8 cellular contexts compared by ENCODE assay signal in genomic region chr7:122219253-122219865, GRCh38.
DNase-seq lines count a peak whose midpoint lies in the region; ATAC-seq and TF ChIP-seq lines count a peak whose summit lies in the region.

No MANE protein-coding gene starts in this region.

- DNase-seq in SIG-M5 treated with dmso at 0.1 percent for 504 hours (lab: John Stamatoyannopoulos, UW; ENCODE audit: unreplicated experiment) (peak; percentile 3), SIG-M5 (lab: John Stamatoyannopoulos, UW) (no peak), NCI-H1092 treated with DMSO at 0.1 percent for 48 hours (lab: John Stamatoyannopoulos, UW) (peak; percentile 26), cerebellum (ENCODE audit: low spot score) (peak; percentile 22), neural progenitor cell (ENCODE audit: low spot score) (peak; percentile 25)
- DNase-seq in activated CD4-positive, alpha-beta T cell treated with anti-CD3 and anti-CD28 coated beads, Interleukin-2, amount 50 U/mL, for 4 hours = no peak
- no peak for DNase-seq in CD8-positive, alpha-beta T cell
- no peak for DNase-seq in T-helper 2 cell treated with Interferon-gamma antibody and Interleukin-4, amounts not matched to agents 5 μg/mL and 100 μg/mL, for 36 hours (ENCODE audit: low spot score)

- no peaks in the 10 kb centered on the region for H4K20me1 ChIP-seq in neural progenitor cell (ENCODE audit: low read depth)

- CTCF ChIA-PET in CD8-positive, alpha-beta T cell (lab: Charles Lee) = no interaction called here

- no peak overlapping the region for H3K9ac ChIP-seq in neural progenitor cell

- no peaks in the 10 kb centered on the region for H3K27me3 Mint-ChIP-seq in neural progenitor cell (ENCODE audit: insufficient read depth, low read depth)
- no peaks in the 10 kb centered on the region for H3K27me3 Mint-ChIP-seq in CD8-positive, alpha-beta T cell (ENCODE audit: low read depth)
- no peaks in the 10 kb centered on the region for H3K27me3 Mint-ChIP-seq in T-helper 2 cell treated with Interferon-gamma antibody and Interleukin-4, amounts not matched to agents 5 μg/mL and 100 μg/mL, for 36 hours (ENCODE audit: low read depth)

- no peak overlapping the region for H3K4me2 ChIP-seq in neural progenitor cell

- no peak for ATAC-seq in CD8-positive, alpha-beta T cell

- no peaks in the 10 kb centered on the region for H3K27me3 ChIP-seq in neural progenitor cell
- no peaks in the 10 kb centered on the region for H3K27me3 ChIP-seq in CD8-positive, alpha-beta T cell (ENCODE audit: insufficient read depth, low read length)

- intact Hi-C loops in CD8-positive, alpha-beta T cell (cut with DNase I, micrococcal nuclease) = no loop called here

- no peak overlapping the region for H3K4me3 Mint-ChIP-seq in neural progenitor cell
- no peak overlapping the region for H3K4me3 Mint-ChIP-seq in CD8-positive, alpha-beta T cell
- no peak overlapping the region for H3K4me3 Mint-ChIP-seq in T-helper 2 cell treated with Interferon-gamma antibody and Interleukin-4, amounts not matched to agents 5 μg/mL and 100 μg/mL, for 36 hours

- no peaks in the 10 kb centered on the region for H3K36me3 ChIP-seq in neural progenitor cell
- no peaks in the 10 kb centered on the region for H3K36me3 ChIP-seq in CD8-positive, alpha-beta T cell (ENCODE audit: insufficient read depth, low read length)

- no peak overlapping the region for H3K4me3 ChIP-seq in neural progenitor cell
- no peak overlapping the region for H3K4me3 ChIP-seq in CD8-positive, alpha-beta T cell (ENCODE audit: low read depth, low read length)

- H3K4me1 ChIP-seq in neural progenitor cell = no peaks in the 10 kb centered on the region
- no peaks in the 10 kb centered on the region for H3K4me1 ChIP-seq in CD8-positive, alpha-beta T cell (ENCODE audit: insufficient read depth, low read length)

- no peaks in the 10 kb centered on the region for H3K4me1 Mint-ChIP-seq in neural progenitor cell
- H3K4me1 Mint-ChIP-seq in CD8-positive, alpha-beta T cell (ENCODE audit: low read depth) = no peaks in the 10 kb centered on the region
- no peaks in the 10 kb centered on the region for H3K4me1 Mint-ChIP-seq in T-helper 2 cell treated with Interferon-gamma antibody and Interleukin-4, amounts not matched to agents 5 μg/mL and 100 μg/mL, for 36 hours (ENCODE audit: low read depth)

- no peak overlapping the region for H3K27ac ChIP-seq in neural progenitor cell
- no peak overlapping the region for H3K27ac ChIP-seq in CD8-positive, alpha-beta T cell (ENCODE audit: low read depth, low read length)

- no peaks in the 10 kb centered on the region for H3K9me3 Mint-ChIP-seq in neural progenitor cell
- peaks cover 1% of the 10 kb centered on the region for H3K9me3 Mint-ChIP-seq in CD8-positive, alpha-beta T cell
- no peaks in the 10 kb centered on the region for H3K9me3 Mint-ChIP-seq in T-helper 2 cell treated with Interferon-gamma antibody and Interleukin-4, amounts not matched to agents 5 μg/mL and 100 μg/mL, for 36 hours

- TF ChIP-seq CTCF in neural progenitor cell (IDR thresholded peaks at IDR 0.05) = peak; percentile 92
- no peak for TF ChIP-seq CTCF in CD8-positive, alpha-beta T cell (IDR thresholded peaks at IDR 0.05)

- H3F3A ChIP-seq in neural progenitor cell (ENCODE audit: low read depth) = peaks cover 3% of the 10 kb centered on the region

- no peak overlapping the region for H2AFZ ChIP-seq in neural progenitor cell (replicated peaks)

- H3K36me3 Mint-ChIP-seq in neural progenitor cell = no peaks in the 10 kb centered on the region
- no peaks in the 10 kb centered on the region for H3K36me3 Mint-ChIP-seq in CD8-positive, alpha-beta T cell
- no peaks in the 10 kb centered on the region for H3K36me3 Mint-ChIP-seq in T-helper 2 cell treated with Interferon-gamma antibody and Interleukin-4, amounts not matched to agents 5 μg/mL and 100 μg/mL, for 36 hours (ENCODE audit: low read depth)

- POLR2A ChIA-PET in CD8-positive, alpha-beta T cell (lab: Charles Lee) = no interaction called here

- no peaks in the 10 kb centered on the region for H3K9me3 ChIP-seq in neural progenitor cell (ENCODE audit: low read depth)
- no peaks in the 10 kb centered on the region for H3K9me3 ChIP-seq in CD8-positive, alpha-beta T cell (ENCODE audit: low read length)

- H3K27ac Mint-ChIP-seq in neural progenitor cell = no peak overlapping the region
- no peak overlapping the region for H3K27ac Mint-ChIP-seq in CD8-positive, alpha-beta T cell
- no peak overlapping the region for H3K27ac Mint-ChIP-seq in T-helper 2 cell treated with Interferon-gamma antibody and Interleukin-4, amounts not matched to agents 5 μg/mL and 100 μg/mL, for 36 hours

- no peaks in the 10 kb centered on the region for H3K79me2 ChIP-seq in neural progenitor cell (ENCODE audit: low read depth)

Comparison
In these comparisons a context has a peak if more than half of its experiments do, and no peak if none do; other contexts are left out.
1. DNase-seq: peak in SIG-M5 treated with dmso at 0.1 percent for 504 hours (single experiment), NCI-H1092 treated with DMSO at 0.1 percent for 48 hours (single experiment), cerebellum (single experiment) and neural progenitor cell (single experiment); none in SIG-M5 (single experiment), activated CD4-positive, alpha-beta T cell treated with anti-CD3 and anti-CD28 coated beads, Interleukin-2, amount 50 U/mL, for 4 hours (0 of 2), CD8-positive, alpha-beta T cell (0 of 7) and T-helper 2 cell treated with Interferon-gamma antibody and Interleukin-4, amounts not matched to agents 5 μg/mL and 100 μg/mL, for 36 hours (single experiment).